ENCODE assay signal across 26 cellular contexts in the genomic region with DNA sequence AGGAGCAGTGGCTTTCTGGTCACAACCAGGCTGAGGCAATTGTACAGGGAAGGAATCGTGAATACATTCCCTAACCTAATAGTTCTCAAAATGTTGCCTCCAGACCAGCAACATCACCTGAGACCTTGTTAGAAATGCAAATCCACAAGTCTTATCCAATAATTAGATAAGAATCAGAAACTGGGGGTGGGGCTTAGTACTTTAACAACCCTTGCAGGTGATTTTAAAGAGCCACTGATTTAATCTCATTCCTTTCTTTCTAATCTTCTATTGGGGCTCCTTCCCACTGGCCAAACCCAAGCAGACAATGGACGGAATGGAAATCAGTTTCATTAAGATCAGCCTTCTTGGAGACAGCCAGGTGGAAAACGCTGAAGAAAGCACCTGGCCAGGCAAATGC.
"Had no signal": no experiment of that assay in that cellular context is flagged by ENCODE, and none has a peak within 500 bp of the region (broad histone marks: within the 10 kb centered on the region; RNA-seq: fewer than 3 reads in every experiment).

No MANE protein-coding gene starts in this region.

- H3K36me3 ChIP-seq: left ventricle myocardium inferior, ovary, prostate gland, stomach, thyroid gland, transverse colon, upper lobe of right lung had no signal

- H3K27ac ChIP-seq: left ventricle myocardium inferior, ovary, prostate gland, skin epidermis, stomach, testis, thyroid gland, transverse colon, upper lobe of right lung had no signal

- H3K9me3 Mint-ChIP-seq: natural killer cell treated with Interleukin-12 subunit alpha and Interleukin-12 subunit beta and Interleukin-15 and Interleukin-18, amount 100 ng/mL, for 72 hours had no signal

- H3K4me1 ChIP-seq: left ventricle myocardium inferior, prostate gland, stomach, testis, thyroid gland, transverse colon, upper lobe of right lung had no signal

- H3K4me1 Mint-ChIP-seq: naive thymus-derived CD4-positive, alpha-beta T cell had no signal

- H3K4me3 ChIP-seq: left ventricle myocardium inferior, lung, mucosa of descending colon, ovary, prostate gland, skin epidermis, stomach, testis, thyroid gland, transverse colon, upper lobe of right lung had no signal

- H3K4me3 Mint-ChIP-seq: immature natural killer cell; naive thymus-derived CD4-positive, alpha-beta T cell; natural killer cell treated with Interleukin-12 subunit alpha and Interleukin-12 subunit beta and Interleukin-15 and Interleukin-18, amount 100 ng/mL, for 72 hours; stimulated activated naive B cell treated with anti-CD40 and anti-IgM and Interleukin-4, amounts not matched to agents 10 μg/mL and 1 μg/mL and 100 μg/mL, for 72 hours had no signal

- DNase-seq: hypothalamus; immature natural killer cell; left ventricle myocardium inferior; midbrain; mucosa of descending colon; naive thymus-derived CD4-positive, alpha-beta T cell; ovary; posterior cingulate gyrus; retina; right cardiac atrium; stimulated activated CD4-positive, alpha-beta T cell treated with anti-CD3 and anti-CD28 coated beads, Interleukin-12 subunit alpha, Interleukin-12 subunit beta, amount 100 ng/mL, for 4 hours; stimulated activated CD4-positive, alpha-beta T cell treated with anti-CD3 and anti-CD28 coated beads, Interleukin-15, amount 100 ng/mL, for 24 hours; stimulated activated CD4-positive, alpha-beta T cell treated with anti-CD3 and anti-CD28 coated beads, Interleukin-2, amount 100 ng/mL, for 24 hours; stimulated activated CD4-positive, alpha-beta T cell treated with anti-CD3 and anti-CD28 coated beads, Interleukin-4, amount 100 ng/mL, for 1 hour; stimulated activated naive B cell treated with anti-CD40 and anti-IgM and Interleukin-4, amounts not matched to agents 10 μg/mL and 1 μg/mL and 100 μg/mL, for 72 hours; stimulated activated naive CD8-positive, alpha-beta T cell treated with anti-CD3 and anti-CD28 coated beads, Interleukin-15, Interleukin-2, amounts not matched to agents 100 U/mL and 50 U/mL, for 24 hours; stomach; testis; thyroid gland; transverse colon; upper lobe of right lung had no signal

- ATAC-seq: mucosa of descending colon; naive thymus-derived CD4-positive, alpha-beta T cell; natural killer cell treated with Interleukin-12 subunit alpha and Interleukin-12 subunit beta and Interleukin-15 and Interleukin-18, amount 100 ng/mL, for 72 hours; right cardiac atrium; sciatic nerve; stimulated activated naive B cell treated with anti-CD40 and anti-IgM and Interleukin-4, amounts not matched to agents 10 μg/mL and 1 μg/mL and 100 μg/mL, for 72 hours; stimulated activated naive CD8-positive, alpha-beta T cell treated with anti-CD3 and anti-CD28 coated beads, Interleukin-15, Interleukin-2, amounts not matched to agents 100 U/mL and 50 U/mL, for 24 hours; upper lobe of right lung had no signal

- H3K27me3 Mint-ChIP-seq: natural killer cell treated with Interleukin-12 subunit alpha and Interleukin-12 subunit beta and Interleukin-15 and Interleukin-18, amount 100 ng/mL, for 72 hours had no signal

- H3K36me3 Mint-ChIP-seq: naive thymus-derived CD4-positive, alpha-beta T cell; stimulated activated naive B cell treated with anti-CD40 and anti-IgM and Interleukin-4, amounts not matched to agents 10 μg/mL and 1 μg/mL and 100 μg/mL, for 72 hours had no signal

- H3K9me3 ChIP-seq: ovary, prostate gland, testis, thyroid gland, transverse colon, upper lobe of right lung had no signal

- H3K27me3 ChIP-seq: ovary, stomach, testis, thyroid gland, transverse colon, upper lobe of right lung had no signal

- H3K27ac Mint-ChIP-seq: immature natural killer cell; naive thymus-derived CD4-positive, alpha-beta T cell; natural killer cell treated with Interleukin-12 subunit alpha and Interleukin-12 subunit beta and Interleukin-15 and Interleukin-18, amount 100 ng/mL, for 72 hours; stimulated activated naive B cell treated with anti-CD40 and anti-IgM and Interleukin-4, amounts not matched to agents 10 μg/mL and 1 μg/mL and 100 μg/mL, for 72 hours had no signal
